ENCODE assay signal across 8 cellular contexts in the genomic region with DNA sequence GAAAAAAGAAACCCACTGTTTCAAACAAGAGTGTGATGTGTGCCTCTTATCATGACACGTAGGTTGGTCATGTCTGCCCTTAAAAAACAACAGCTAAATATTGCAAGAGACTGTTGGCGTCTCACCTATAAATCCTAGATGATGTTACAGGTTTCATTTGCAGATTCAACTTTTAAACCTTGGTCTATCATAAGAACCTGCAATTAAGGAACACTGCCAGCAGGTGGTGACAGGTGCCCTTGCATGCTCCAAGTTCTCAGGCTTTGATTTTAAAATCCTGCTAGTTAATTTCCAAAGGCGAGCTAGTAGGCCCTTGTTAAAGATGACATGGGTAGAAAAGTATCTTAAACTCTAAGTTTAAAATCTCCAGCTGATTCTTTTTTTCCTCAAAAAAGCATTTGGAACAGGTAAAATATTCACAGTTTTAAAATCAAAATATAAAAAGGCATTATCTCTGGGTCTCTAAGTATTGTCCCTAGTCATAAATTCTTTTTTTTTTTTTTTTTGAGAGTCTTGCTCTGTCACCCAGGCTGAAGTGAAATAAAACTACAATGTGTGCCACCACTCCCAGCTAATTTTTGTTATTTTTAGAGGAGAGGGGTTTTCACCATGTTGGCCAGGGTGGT. TPM values are rescaled to one million over a fixed set of nuclear protein-coding genes. Genes with fewer than 3 reads are reported as not detected.
DNase-seq lines count a peak whose midpoint lies in the region; ATAC-seq and TF ChIP-seq lines count a peak whose summit lies in the region.

No MANE protein-coding gene starts in this region.

- 83% methylated on average over 3 of the region's 3 CpGs for WGBS in esophagus muscularis mucosa

- intact Hi-C loops in esophagus muscularis mucosa (cut with DNase I) = loop anchor here (2.0 to 5.0 kb wide), 2 partner anchors 43 to 82 kb away; no protein-coding TSS in a partner anchor

- peaks cover 3% of the 10 kb centered on the region for H3K9me3 Mint-ChIP-seq in activated CD8-positive, alpha-beta memory T cell treated with anti-CD3 and anti-CD28 coated beads, Interleukin-2, amount 10 ng/mL, durations not matched to agents 7 days and 5 days (ENCODE audit: low read depth)

- H3K4me3 Mint-ChIP-seq in activated CD8-positive, alpha-beta memory T cell treated with anti-CD3 and anti-CD28 coated beads, Interleukin-2, amount 10 ng/mL, durations not matched to agents 7 days and 5 days = no peak overlapping the region

- no peaks in the 10 kb centered on the region for H3K36me3 ChIP-seq in esophagus muscularis mucosa

- no peak overlapping the region for H3K27ac ChIP-seq in esophagus muscularis mucosa (replicated peaks in 1 of 4)

- ATAC-seq in activated CD8-positive, alpha-beta memory T cell treated with anti-CD3 and anti-CD28 coated beads, Interleukin-2, amount 10 ng/mL, durations not matched to agents 7 days and 5 days = peak; percentile 27
- no peak for ATAC-seq in GM21381 (IDR thresholded peaks at IDR 0.05; ENCODE audit: unreplicated experiment)
- no peak for ATAC-seq in HG02798 (IDR thresholded peaks at IDR 0.05; ENCODE audit: poor library complexity, unreplicated experiment)

- H3K4me1 Mint-ChIP-seq in activated CD8-positive, alpha-beta memory T cell treated with anti-CD3 and anti-CD28 coated beads, Interleukin-2, amount 10 ng/mL, durations not matched to agents 7 days and 5 days = peaks cover 47% of the 10 kb centered on the region

- TF ChIP-seq CTCF in GM20000 (IDR thresholded peaks at IDR 0.05; ENCODE audit: extremely low read depth, missing control alignments) = peak; percentile 69
- TF ChIP-seq CTCF in esophagus muscularis mucosa (IDR thresholded peaks at IDR 0.05) = peak; percentile 59 to 77 (median 64)

- H3K4me1 ChIP-seq in esophagus muscularis mucosa = peaks cover 0 to 10% (median 2%) of the 10 kb centered on the region in 4 donors

- H3K4me3 ChIP-seq in esophagus muscularis mucosa = no peak overlapping the region

- TF ChIP-seq EP300 in esophagus muscularis mucosa (IDR thresholded peaks at IDR 0.05) = no peak

- peaks cover 10% of the 10 kb centered on the region for H3K36me3 Mint-ChIP-seq in activated CD8-positive, alpha-beta memory T cell treated with anti-CD3 and anti-CD28 coated beads, Interleukin-2, amount 10 ng/mL, durations not matched to agents 7 days and 5 days

- DNase-seq in AG20443 (ENCODE audit: low spot score) = peak; percentile 43
- peak; percentile 69 for DNase-seq in GM20000 (ENCODE audit: low spot score)
- peak; percentile 83 for DNase-seq in NCI-H82 (lab: John Stamatoyannopoulos, UW)
- peak; percentile 81 for DNase-seq in activated CD8-positive, alpha-beta memory T cell treated with anti-CD3 and anti-CD28 coated beads, Interleukin-2, amount 10 ng/mL, durations not matched to agents 7 days and 5 days
- DNase-seq in esophagus muscularis mucosa (ENCODE audit: extremely low spot score) = no peak
- peak; percentile 79 for DNase-seq in renal cortical epithelial cell (ENCODE audit: low read depth)

- TF ChIP-seq POLR2A in esophagus muscularis mucosa (IDR thresholded peaks at IDR 0.05; ENCODE audit: low read depth) = no peak

- H3K27ac Mint-ChIP-seq in activated CD8-positive, alpha-beta memory T cell treated with anti-CD3 and anti-CD28 coated beads, Interleukin-2, amount 10 ng/mL, durations not matched to agents 7 days and 5 days = peak overlapping the region; percentile 54

- no peaks in the 10 kb centered on the region for H3K27me3 Mint-ChIP-seq in activated CD8-positive, alpha-beta memory T cell treated with anti-CD3 and anti-CD28 coated beads, Interleukin-2, amount 10 ng/mL, durations not matched to agents 7 days and 5 days

- no peaks in the 10 kb centered on the region for H3K27me3 ChIP-seq in esophagus muscularis mucosa

- no peaks in the 10 kb centered on the region for H3K9me3 ChIP-seq in esophagus muscularis mucosa

- CTCF ChIA-PET in activated CD8-positive, alpha-beta memory T cell treated with anti-CD3 and anti-CD28 coated beads, Interleukin-2, amount 10 ng/mL, durations not matched to agents 7 days and 5 days (lab: Charles Lee) = interaction anchor here (0.6 to 11.6 kb wide), 50 partner anchors 8 to 1132 kb away, joined by 3 to 229 read pairs (median 4); partner anchors contain the start of genes LZIC and NMNAT1

RNA-seq across cellular contexts. Expression of gene CLSTN1, which starts 39.1 kb away (rescaled TPM):
- 10 to 100 TPM; 81.5 to 99.3 TPM for total RNA-seq in activated CD8-positive, alpha-beta memory T cell treated with anti-CD3 and anti-CD28 coated beads, Interleukin-2, amount 10 ng/mL, durations not matched to agents 7 days and 5 days
- total RNA-seq in esophagus muscularis mucosa = 100 to 1,000 TPM in 1 of 4 donors, 10 to 100 TPM in 3; 47.1 to 109 (median 72.3) TPM
- 92.9 and 178 TPM in 2 replicates for total RNA-seq in renal cortical epithelial cell
